Comparison of ENCODE assay signal across 8 cellular contexts in genomic region chr6:113690255-113690956, GRCh38.
A peak's percentile ranks its signal among the peaks of the same experiment; 100 is the strongest.
DNase-seq lines count a peak whose midpoint lies in the region; ATAC-seq lines count a peak whose summit lies in the region.

No MANE protein-coding gene starts in this region.

- in situ Hi-C loops in G401 (cut with HindIII; ENCODE audit: low sequenced_read_pairs), result no loop called here

- H3K27me3 Mint-ChIP-seq in stimulated activated naive CD8-positive, alpha-beta T cell treated with anti-CD3 and anti-CD28 coated beads, Interleukin-15, amount 100 ng/mL, for 72 hours, result no peaks in the 10 kb centered on the region

- DNase-seq in DMS153 (lab: John Stamatoyannopoulos, UW) (peak; percentile 81), HT1080 (ENCODE audit: low read depth) (peak; percentile 86), brain pericyte (ENCODE audit: low read depth, low spot score) (peak; percentile 66), COR-L47 (lab: John Stamatoyannopoulos, UW) (no peak), NCI-H526 treated with DMSO at 0.1 percent for 48 hours (lab: John Stamatoyannopoulos, UW) (no peak), G401 (ENCODE audit: low spot score) (no peak)
- no peak for DNase-seq in stimulated activated naive CD8-positive, alpha-beta T cell treated with anti-CD3 and anti-CD28 coated beads, Interleukin-15, amount 100 ng/mL, for 72 hours

- ATAC-seq in GM21423 (IDR thresholded peaks at IDR 0.05; ENCODE audit: unreplicated experiment), result peak; percentile 80
- peak; percentile 76 for ATAC-seq in stimulated activated naive CD8-positive, alpha-beta T cell treated with anti-CD3 and anti-CD28 coated beads, Interleukin-15, amount 100 ng/mL, for 72 hours

- no peak overlapping the region for H3K27ac Mint-ChIP-seq in stimulated activated naive CD8-positive, alpha-beta T cell treated with anti-CD3 and anti-CD28 coated beads, Interleukin-15, amount 100 ng/mL, for 72 hours

- no peaks in the 10 kb centered on the region for H3K4me1 Mint-ChIP-seq in stimulated activated naive CD8-positive, alpha-beta T cell treated with anti-CD3 and anti-CD28 coated beads, Interleukin-15, amount 100 ng/mL, for 72 hours

- H3K4me3 Mint-ChIP-seq in stimulated activated naive CD8-positive, alpha-beta T cell treated with anti-CD3 and anti-CD28 coated beads, Interleukin-15, amount 100 ng/mL, for 72 hours, result no peak overlapping the region

- H3K9me3 Mint-ChIP-seq in stimulated activated naive CD8-positive, alpha-beta T cell treated with anti-CD3 and anti-CD28 coated beads, Interleukin-15, amount 100 ng/mL, for 72 hours, result no peaks in the 10 kb centered on the region

Comparison
In these comparisons a context has a peak if more than half of its experiments do, and no peak if none do; other contexts are left out.
1. DNase-seq: peak in DMS153 (single experiment), HT1080 (single experiment) and brain pericyte (single experiment); none in stimulated activated naive CD8-positive, alpha-beta T cell treated with anti-CD3 and anti-CD28 coated beads, Interleukin-15, amount 100 ng/mL, for 72 hours (0 of 2), COR-L47 (single experiment), NCI-H526 treated with DMSO at 0.1 percent for 48 hours (single experiment) and G401 (single experiment).